In the genomic region with DNA sequence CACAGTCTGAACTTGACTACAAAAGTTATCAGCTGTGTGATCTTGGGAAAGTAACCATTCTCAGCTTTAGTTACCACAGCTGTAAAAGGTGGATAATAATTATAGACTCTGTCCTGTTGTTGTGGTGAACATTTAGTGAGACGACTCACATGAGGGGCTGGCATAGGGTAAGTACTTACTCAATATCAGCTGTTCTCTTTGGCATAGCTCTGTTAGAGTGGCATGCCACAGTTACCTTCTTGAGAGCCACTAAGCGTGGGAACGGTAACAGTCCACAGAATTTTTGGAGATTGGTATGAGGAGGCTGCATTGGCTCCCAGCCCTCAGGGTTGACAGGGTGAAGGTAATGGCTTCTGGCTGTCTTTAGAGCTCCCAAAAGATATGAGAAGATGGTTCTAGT, we compare ENCODE assay signal across 26 cellular contexts. TPM values are rescaled to one million over a fixed set of nuclear protein-coding genes. Genes with fewer than 3 reads are reported as not detected.
"Had no signal": no experiment of that assay in that cellular context is flagged by ENCODE, and none has a peak within 500 bp of the region (broad histone marks: within the 10 kb centered on the region; RNA-seq: fewer than 3 reads in every experiment).

No MANE protein-coding gene starts in this region.

- ATAC-seq: mucosa of descending colon; natural killer cell treated with Interleukin-12 subunit alpha and Interleukin-12 subunit beta and Interleukin-15 and Interleukin-18, amount 100 ng/mL, for 72 hours; sciatic nerve; stimulated activated naive B cell treated with anti-CD40 and anti-IgM and Interleukin-4, amounts not matched to agents 10 μg/mL and 1 μg/mL and 100 μg/mL, for 72 hours; stimulated activated naive CD8-positive, alpha-beta T cell treated with anti-CD3 and anti-CD28 coated beads, Interleukin-15, amount 100 ng/mL, for 72 hours had no signal

- H3K4me3 ChIP-seq: coronary artery, mucosa of descending colon, neural progenitor cell, ovary, prostate gland, skin epidermis, thoracic aorta, transverse colon had no signal

- H3K9ac ChIP-seq: neural progenitor cell had no signal

- H3K36me3 Mint-ChIP-seq: immature natural killer cell; natural killer cell treated with Interleukin-12 subunit alpha and Interleukin-12 subunit beta and Interleukin-15 and Interleukin-18, amount 100 ng/mL, for 72 hours; neural progenitor cell; stimulated activated naive B cell treated with anti-CD40 and anti-IgM and Interleukin-4, amounts not matched to agents 10 μg/mL and 1 μg/mL and 100 μg/mL, for 72 hours had no signal

- H3K36me3 ChIP-seq: neural progenitor cell, ovary, prostate gland, thoracic aorta, transverse colon had no signal

- DNase-seq: central memory CD4-positive, alpha-beta T cell; effector CD4-positive, alpha-beta T cell; immature natural killer cell; kidney; left cardiac atrium; mucosa of descending colon; nucleus accumbens; ovary; stimulated activated CD4-positive, alpha-beta T cell treated with anti-CD3 and anti-CD28 coated beads, Interleukin-2, amount 100 ng/mL, for 24 hours; stimulated activated CD4-positive, alpha-beta T cell treated with anti-CD3 and anti-CD28 coated beads, Interleukin-4, amount 100 ng/mL, for 4 hours; stimulated activated naive B cell treated with anti-CD40 and anti-IgM and Interleukin-4, amounts not matched to agents 10 μg/mL and 1 μg/mL and 100 μg/mL, for 72 hours; stimulated activated naive CD8-positive, alpha-beta T cell treated with anti-CD3 and anti-CD28 coated beads, Interleukin-15, amount 100 ng/mL, for 72 hours; substantia nigra; transverse colon had no signal

- H3K27me3 ChIP-seq: ovary had no signal

- H3K27ac ChIP-seq: coronary artery, neural progenitor cell, ovary, prostate gland, skin epidermis, thoracic aorta, transverse colon had no signal

- H3K9me3 Mint-ChIP-seq: natural killer cell treated with Interleukin-12 subunit alpha and Interleukin-12 subunit beta and Interleukin-15 and Interleukin-18, amount 100 ng/mL, for 72 hours; neural progenitor cell; stimulated activated naive B cell treated with anti-CD40 and anti-IgM and Interleukin-4, amounts not matched to agents 10 μg/mL and 1 μg/mL and 100 μg/mL, for 72 hours; stimulated activated naive CD8-positive, alpha-beta T cell treated with anti-CD3 and anti-CD28 coated beads, Interleukin-15, amount 100 ng/mL, for 72 hours had no signal

- H3K9me3 ChIP-seq: mucosa of descending colon, ovary, prostate gland, thoracic aorta, transverse colon had no signal

- H3K27ac Mint-ChIP-seq: immature natural killer cell; natural killer cell treated with Interleukin-12 subunit alpha and Interleukin-12 subunit beta and Interleukin-15 and Interleukin-18, amount 100 ng/mL, for 72 hours; neural progenitor cell; stimulated activated naive B cell treated with anti-CD40 and anti-IgM and Interleukin-4, amounts not matched to agents 10 μg/mL and 1 μg/mL and 100 μg/mL, for 72 hours; stimulated activated naive CD8-positive, alpha-beta T cell treated with anti-CD3 and anti-CD28 coated beads, Interleukin-15, amount 100 ng/mL, for 72 hours had no signal

- H3K4me1 ChIP-seq: prostate gland had no signal

RNA-seq across cellular contexts. Expression of gene HAND2, which starts 13.2 kb away (rescaled TPM):
- total RNA-seq: chondrocyte; dermis microvascular lymphatic vessel endothelial cell; frontal cortex; lung microvascular endothelial cell; natural killer cell treated with Interleukin-12 subunit alpha and Interleukin-12 subunit beta and Interleukin-15 and Interleukin-18, amount 100 ng/mL, for 72 hours; renal cortical epithelial cell had no signal
- polyA plus RNA-seq: immature natural killer cell had no signal
